In genomic region chr2:235694721-235695601, GRCh38 we compare ENCODE assay signal across 1 cellular context.
TF ChIP-seq lines count a peak whose summit lies in the region.

No MANE protein-coding gene starts in this region.

TF ChIP-seq in IMR-90, 13 proteins besides CTCF, POLR2A, EP300 and RAD21 (continued from another document):
- TF ChIP-seq USF2 (IDR thresholded peaks at IDR 0.05; ENCODE audit: low read depth, low read length) (no peak), BHLHE40 (IDR thresholded peaks at IDR 0.05; ENCODE audit: low read depth, low read length) (no peak), MXI1 (IDR thresholded peaks at IDR 0.05; ENCODE audit: borderline replicate concordance, low read depth, low read length) (no peak), SMC3 (IDR thresholded peaks at IDR 0.05; ENCODE audit: low read depth, low read length) (no peak), FOS (IDR thresholded peaks at IDR 0.05; ENCODE audit: low read depth, low read length) (no peak), MAZ (IDR thresholded peaks at IDR 0.05; ENCODE audit: borderline replicate concordance, low read depth, low read length) (no peak), RFX5 (IDR thresholded peaks at IDR 0.05; ENCODE audit: low read depth, low read length) (no peak), CEBPB (IDR thresholded peaks at IDR 0.05; ENCODE audit: low read depth, low read length) (no peak), RCOR1 (IDR thresholded peaks at IDR 0.05; ENCODE audit: insufficient replicate concordance, low read length) (no peak), MAFK (IDR thresholded peaks at IDR 0.05; ENCODE audit: low read depth, low read length) (no peak)
